Comparison of ENCODE assay signal across 13 cellular contexts in genomic region chr2:236580746-236581355, GRCh38.
"Had no signal": no experiment of that assay in that cellular context is flagged by ENCODE, and none has a peak within 500 bp of the region (broad histone marks: within the 10 kb centered on the region; RNA-seq: fewer than 3 reads in every experiment).

No MANE protein-coding gene starts in this region.

- H3K9me3 Mint-ChIP-seq: activated CD4-positive, alpha-beta memory T cell treated with anti-CD3 and anti-CD28 coated beads for 36 hours; activated T-cell treated with anti-CD3 and anti-CD28 coated beads, Interleukin-2, amount 50 U/mL, for 72 hours; stimulated activated naive CD8-positive, alpha-beta T cell treated with anti-CD3 and anti-CD28 coated beads, Interleukin-15, Interleukin-2, amounts not matched to agents 100 ng/mL and 50 ng/mL, for 24 hours had no signal

- H3K27me3 Mint-ChIP-seq: activated CD4-positive, alpha-beta memory T cell treated with anti-CD3 and anti-CD28 coated beads for 36 hours; progenitor cell of endocrine pancreas; stimulated activated naive CD8-positive, alpha-beta T cell treated with anti-CD3 and anti-CD28 coated beads, Interleukin-15, Interleukin-2, amounts not matched to agents 100 ng/mL and 50 ng/mL, for 24 hours had no signal

- H3K27ac Mint-ChIP-seq: activated CD4-positive, alpha-beta memory T cell treated with anti-CD3 and anti-CD28 coated beads for 36 hours; activated T-cell treated with anti-CD3 and anti-CD28 coated beads, Interleukin-2, amount 50 U/mL, for 72 hours; progenitor cell of endocrine pancreas; stimulated activated naive CD8-positive, alpha-beta T cell treated with anti-CD3 and anti-CD28 coated beads, Interleukin-15, Interleukin-2, amounts not matched to agents 100 ng/mL and 50 ng/mL, for 24 hours had no signal

- H3K4me3 Mint-ChIP-seq: activated CD4-positive, alpha-beta memory T cell treated with anti-CD3 and anti-CD28 coated beads for 36 hours; activated T-cell treated with anti-CD3 and anti-CD28 coated beads, Interleukin-2, amount 50 U/mL, for 72 hours; stimulated activated naive CD8-positive, alpha-beta T cell treated with anti-CD3 and anti-CD28 coated beads, Interleukin-15, Interleukin-2, amounts not matched to agents 100 ng/mL and 50 ng/mL, for 24 hours had no signal

- DNase-seq: activated CD4-positive, alpha-beta memory T cell treated with anti-CD3 and anti-CD28 coated beads for 36 hours; activated CD4-positive, alpha-beta T cell treated with anti-CD3 and anti-CD28 coated beads for 1 hour; activated CD8-positive, alpha-beta memory T cell treated with anti-CD3 and anti-CD28 coated beads, Interleukin-2, amount 50 U/mL, for 4 hours; activated T-cell treated with anti-CD3 and anti-CD28 coated beads, Interleukin-2, amount 50 U/mL, for 72 hours; dermis blood vessel endothelial cell; lower lobe of right lung; midbrain; stimulated activated CD4-positive, alpha-beta T cell treated with anti-CD3 and anti-CD28 coated beads, Interleukin-12 subunit alpha, Interleukin-12 subunit beta, amount 100 ng/mL, for 4 hours; SW 1271; uterus had no signal

- ATAC-seq: activated T-cell treated with anti-CD3 and anti-CD28 coated beads, Interleukin-2, amount 50 U/mL, for 72 hours; lower lobe of right lung; sciatic nerve had no signal
